Comparison of ENCODE assay signal across 12 cellular contexts in the genomic region with DNA sequence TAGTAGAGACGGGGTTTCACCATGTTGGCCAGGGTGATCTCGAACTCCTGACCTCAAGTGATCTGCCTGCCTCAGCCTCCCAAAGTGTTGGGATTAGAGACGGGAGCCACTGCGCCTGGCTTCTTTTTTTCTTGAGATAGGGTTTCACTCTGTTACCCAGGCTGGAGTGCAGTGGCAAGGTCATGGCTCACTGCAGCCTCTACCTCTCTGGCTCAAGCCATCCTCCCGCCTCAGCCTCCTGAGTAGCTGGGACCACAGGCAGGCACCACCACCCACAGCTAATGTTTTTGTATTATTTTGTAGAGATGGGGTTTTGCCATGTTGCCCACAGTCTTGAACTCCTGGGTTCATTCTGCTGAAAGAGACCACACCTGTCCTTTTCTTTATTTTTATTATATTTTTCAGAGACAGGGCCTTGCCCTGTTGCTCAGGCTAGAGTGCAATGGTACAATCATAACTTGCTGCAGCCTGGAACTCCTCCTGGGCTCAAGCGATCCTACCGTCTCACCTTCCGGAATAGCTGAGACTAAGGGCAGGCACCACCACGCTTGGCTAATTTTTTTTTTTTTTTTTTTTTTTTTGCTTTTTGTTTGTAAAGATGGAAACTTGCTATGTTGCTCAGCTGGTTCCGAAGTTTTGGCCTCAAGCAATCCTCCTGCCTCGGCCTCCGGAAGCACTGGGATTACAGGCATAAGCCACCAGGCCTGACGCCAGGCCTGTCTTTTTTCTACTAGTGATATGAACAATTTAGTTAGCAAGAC. TPM values are rescaled to one million over a fixed set of nuclear protein-coding genes. Genes with fewer than 3 reads are reported as not detected.
A peak's percentile ranks its signal among the peaks of the same experiment; 100 is the strongest.
DNase-seq lines count a peak whose midpoint lies in the region; ATAC-seq and TF ChIP-seq lines count a peak whose summit lies in the region.
"Had no signal": no experiment of that assay in that cellular context is flagged by ENCODE, and none has a peak within 500 bp of the region (broad histone marks: within the 10 kb centered on the region; RNA-seq: fewer than 3 reads in every experiment).

No MANE protein-coding gene starts in this region.

- no peak overlapping the region for H2BK5ac ChIP-seq in mesendoderm (ENCODE audit: low read length)

- H3K18ac ChIP-seq in mesendoderm (ENCODE audit: low read length) = no peak overlapping the region

- ATAC-seq in left ventricle myocardium superior = no peak
- ATAC-seq: naive thymus-derived CD4-positive, alpha-beta T cell had no signal

- no peak overlapping the region for H3K56ac ChIP-seq in mesendoderm (ENCODE audit: low read length)

- no peak overlapping the region for H3K4me3 ChIP-seq in cardiac muscle cell
- H3K4me3 ChIP-seq in choroid plexus epithelial cell (ENCODE audit: low read depth, low read length) = peak overlapping the region; percentile 11
- no peak overlapping the region for H3K4me3 ChIP-seq in mesendoderm (ENCODE audit: low read length)
- peak overlapping the region; percentile 16 for H3K4me3 ChIP-seq in urinary bladder (ENCODE audit: low read depth, low read length)

- no peak overlapping the region for H4K8ac ChIP-seq in mesendoderm (ENCODE audit: low read depth, low read length)

- no peak overlapping the region for H3K4me2 ChIP-seq in mesendoderm (ENCODE audit: low read length)

- H3K23ac ChIP-seq in mesendoderm (ENCODE audit: low read length) = no peak overlapping the region

- H3K4ac ChIP-seq in mesendoderm (ENCODE audit: low read depth, low read length) = no peak overlapping the region

- no peaks in the 10 kb centered on the region for H3K9me3 ChIP-seq in cardiac muscle cell (ENCODE audit: low read depth)
- H3K9me3 ChIP-seq: BLaER1 treated with 17β-estradiol and CSF1 and Interleukin-3, amounts not matched to agents 10 nM and 100 nM had no signal

- H2BK15ac ChIP-seq in mesendoderm (replicated peaks; ENCODE audit: low read depth) = no peak overlapping the region

- no CpG with 5 or more reads among the region's 13 CpGs for WGBS in mesendoderm (ENCODE audit: extremely low coverage, insufficient coverage, low lambda C conversion rate)
- WGBS in urinary bladder = 47% methylated on average over 13 of the region's 13 CpGs

- no peak overlapping the region for H2AK5ac ChIP-seq in mesendoderm (ENCODE audit: low read length)

- H3K36me3 ChIP-seq in cardiac muscle cell = no peaks in the 10 kb centered on the region
- H3K36me3 ChIP-seq in mesendoderm (ENCODE audit: control insufficient read depth, insufficient read depth, low read length) = no peaks in the 10 kb centered on the region
- H3K36me3 ChIP-seq in urinary bladder (ENCODE audit: insufficient read depth) = no peaks in the 10 kb centered on the region
- H3K36me3 ChIP-seq: BLaER1 treated with 17β-estradiol and CSF1 and Interleukin-3, amounts not matched to agents 10 nM and 100 nM had no signal

- peak overlapping the region; percentile 22 for H3K9ac ChIP-seq in mesendoderm (ENCODE audit: low read length)

- H3K79me1 ChIP-seq in mesendoderm (ENCODE audit: low read length) = peaks cover 11% of the 10 kb centered on the region

- peak overlapping the region; percentile 3 for H3K27ac ChIP-seq in cardiac muscle cell
- no peak overlapping the region for H3K27ac ChIP-seq in mesendoderm (ENCODE audit: low read depth, low read length)
- peak overlapping the region; percentile 78 for H3K27ac ChIP-seq in urinary bladder (ENCODE audit: low read depth)
- H3K27ac ChIP-seq: BLaER1 treated with 17β-estradiol and CSF1 and Interleukin-3, amounts not matched to agents 10 nM and 100 nM had no signal

- intact Hi-C loops in left ventricle myocardium superior (cut with micrococcal nuclease) = no loop called here

- H3K4me1 ChIP-seq in cardiac muscle cell (ENCODE audit: low read depth) (peaks cover 33% of the 10 kb centered on the region), mesendoderm (ENCODE audit: control insufficient read depth, low read depth, low read length) (peaks cover 5% of the 10 kb centered on the region), urinary bladder (ENCODE audit: insufficient read depth) (no peaks in the 10 kb centered on the region)

- H3K79me2 ChIP-seq in mesendoderm (ENCODE audit: control insufficient read depth, insufficient read depth, low read length) = peaks cover 9% of the 10 kb centered on the region

- TF ChIP-seq CTCF in cardiac muscle cell (IDR thresholded peaks at IDR 0.05; ENCODE audit: low read depth, low read length) = no peak
- no peak for TF ChIP-seq CTCF in choroid plexus epithelial cell (conservative IDR thresholded peaks at IDR 0.05; ENCODE audit: low read depth, low read length)

- H4K5ac ChIP-seq in mesendoderm (ENCODE audit: low read length) = no peak overlapping the region

- no peak overlapping the region for H2BK120ac ChIP-seq in mesendoderm (ENCODE audit: low read depth, low read length)

- no peaks in the 10 kb centered on the region for H3K27me3 ChIP-seq in cardiac muscle cell
- no peaks in the 10 kb centered on the region for H3K27me3 ChIP-seq in mesendoderm (ENCODE audit: insufficient read depth, low read length, poor library complexity)

- no peak for DNase-seq in cardiac muscle cell (ENCODE audit: low read depth in 1 of 2, low spot score in 1 of 2)
- DNase-seq in left ventricle myocardium superior = no peak
- no peak for DNase-seq in choroid plexus epithelial cell (ENCODE audit: low read depth)
- no peak for DNase-seq in mesendoderm
- DNase-seq in iPS-NIHi7 (ENCODE audit: extremely low spot score) = no peak
- no peak for DNase-seq in cerebellum (ENCODE audit: low spot score)
- DNase-seq in retina = no peak
- DNase-seq: naive thymus-derived CD4-positive, alpha-beta T cell; NCI-H2029 treated with DMSO at 0.1 percent for 48 hours; stimulated activated CD8-positive, alpha-beta memory T cell treated with anti-CD3 and anti-CD28 coated beads, Interleukin-4, amount 100 ng/mL, for 48 hours had no signal

RNA-seq across cellular contexts. Expression of a gene that starts 3.1 kb away (rescaled TPM):
- total RNA-seq in cardiac muscle cell (128 and 139 TPM in 2 replicates), left ventricle myocardium superior (252 TPM), urinary bladder (224 TPM), cerebellum (26.9 TPM)
- polyA plus RNA-seq in cardiac muscle cell (99.4 and 149 TPM in 2 replicates), urinary bladder (306 TPM)
- polyA plus RNA-seq in mesendoderm (2013, experiment 1 of 2) = 59.4 TPM
- 59.0 TPM for polyA plus RNA-seq in mesendoderm (2013, experiment 2 of 2)

RNA-seq across cellular contexts. Expression of a gene that starts 35.3 kb away (rescaled TPM):
- total RNA-seq in cardiac muscle cell (48.8 and 58.6 TPM in 2 replicates), left ventricle myocardium superior (0.17 TPM), urinary bladder (7.2 TPM), cerebellum (49.8 TPM)
- polyA plus RNA-seq in cardiac muscle cell (17.2 and 24.8 TPM in 2 replicates), urinary bladder (0.76 TPM)
- polyA plus RNA-seq in mesendoderm (2013, experiment 1 of 2) = 44.2 TPM
- 43.0 TPM for polyA plus RNA-seq in mesendoderm (2013, experiment 2 of 2)
- polyA plus RNA-seq: naive thymus-derived CD4-positive, alpha-beta T cell had no signal

RNA-seq across cellular contexts. Expression of a gene that starts 35.8 kb away (rescaled TPM):
- 3.6 and 8.6 TPM in 2 replicates for total RNA-seq in cardiac muscle cell
- polyA plus RNA-seq in cardiac muscle cell = 0.65 and 2.9 TPM in 2 replicates
- 0.69 TPM for total RNA-seq in left ventricle myocardium superior
- polyA plus RNA-seq in mesendoderm (2013, experiment 1 of 2) = 1.3 TPM
- 1.1 TPM for polyA plus RNA-seq in mesendoderm (2013, experiment 2 of 2)
- 7.3 TPM for total RNA-seq in urinary bladder
- 7.0 TPM for polyA plus RNA-seq in urinary bladder
- total RNA-seq in cerebellum = 12.3 TPM

RNA-seq across cellular contexts. Expression of a gene that starts 56.6 kb away (rescaled TPM):
- total RNA-seq in cardiac muscle cell (1.6 and 3.1 TPM in 2 replicates), left ventricle myocardium superior (not detected), urinary bladder (11.9 TPM), cerebellum (not detected)
- polyA plus RNA-seq in cardiac muscle cell (2.1 and 2.4 TPM in 2 replicates), urinary bladder (28.2 TPM)
- 49.9 TPM for polyA plus RNA-seq in mesendoderm (2013, experiment 1 of 2)
- polyA plus RNA-seq in mesendoderm (2013, experiment 2 of 2) = 48.3 TPM

Comparison
In these comparisons a context has a peak if more than half of its experiments do, and no peak if none do; other contexts are left out.
1. H3K4me3 ChIP-seq: peak in choroid plexus epithelial cell (single experiment) and urinary bladder (single experiment); none in cardiac muscle cell (single experiment) and mesendoderm (single experiment).